Comparison of ENCODE assay signal across 20 cellular contexts in the genomic region with DNA sequence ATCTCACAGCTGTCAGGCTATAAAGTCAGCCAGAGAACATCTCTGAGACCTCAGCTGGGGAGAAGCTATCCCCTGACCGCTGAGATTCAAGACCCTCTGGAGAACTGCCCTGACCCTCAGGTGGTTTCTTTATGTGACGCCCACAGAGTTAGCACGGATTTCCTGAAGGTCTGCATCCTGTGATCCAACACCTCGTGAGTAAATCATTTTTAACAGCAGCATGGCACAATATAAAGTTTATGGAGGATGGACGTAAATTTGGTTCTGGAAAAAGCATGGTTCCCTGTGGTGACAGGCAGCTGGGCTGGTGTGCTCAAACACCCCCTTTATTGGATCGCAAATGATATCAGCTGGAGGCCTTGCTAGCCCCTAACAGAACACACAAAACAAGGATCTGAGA.
"Had no signal": no experiment of that assay in that cellular context is flagged by ENCODE, and none has a peak within 500 bp of the region (broad histone marks: within the 10 kb centered on the region; RNA-seq: fewer than 3 reads in every experiment).

No MANE protein-coding gene starts in this region.

- H3K27me3 ChIP-seq: gastrocnemius medialis, sigmoid colon had no signal

- H3K4me3 ChIP-seq: esophagus squamous epithelium, gastrocnemius medialis, sigmoid colon, smooth muscle cell had no signal

- DNase-seq: activated CD8-positive, alpha-beta memory T cell treated with anti-CD3 and anti-CD28 coated beads, Interleukin-2, amount 50 U/mL, for 4 hours; activated naive CD4-positive, alpha-beta T cell treated with Interleukin-2 at 50 U/mL for 16 hours; activated naive CD8-positive, alpha-beta T cell treated with anti-CD3 and anti-CD28 coated beads for 36 hours; activated T-cell treated with anti-CD3 and anti-CD28 coated beads, Interleukin-2, amount 50 U/mL, for 48 hours; central memory CD4-positive, alpha-beta T cell; effector memory CD8-positive, alpha-beta T cell; esophagus squamous epithelium; gastrocnemius medialis; islet precursor cell; left cardiac atrium; naive B cell; retina; sigmoid colon; stimulated activated CD4-positive, alpha-beta T cell treated with anti-CD3 and anti-CD28 coated beads, Interleukin-15, amount 100 ng/mL, for 24 hours had no signal

- H3K36me3 Mint-ChIP-seq: type B pancreatic cell had no signal

- H3K9me3 ChIP-seq: gastrocnemius medialis, sigmoid colon had no signal

- H3K27me3 Mint-ChIP-seq: activated naive CD8-positive, alpha-beta T cell treated with anti-CD3 and anti-CD28 coated beads for 36 hours; effector memory CD8-positive, alpha-beta T cell; memory B cell; stimulated activated memory B cell treated with anti-CD40 and anti-IgM and Interleukin-4, amounts not matched to agents 10 μg/mL and 1 μg/mL and 100 μg/mL, for 72 hours; type B pancreatic cell had no signal

- H3K4me2 ChIP-seq: smooth muscle cell had no signal

- H3K36me3 ChIP-seq: esophagus squamous epithelium, gastrocnemius medialis, sigmoid colon had no signal

- H3K9me3 Mint-ChIP-seq: activated naive CD8-positive, alpha-beta T cell treated with anti-CD3 and anti-CD28 coated beads for 36 hours; type B pancreatic cell had no signal

- FAIRE-seq: astrocyte had no signal

- H3K4me3 Mint-ChIP-seq: activated naive CD8-positive, alpha-beta T cell treated with anti-CD3 and anti-CD28 coated beads for 36 hours; effector memory CD8-positive, alpha-beta T cell; memory B cell; naive B cell; stimulated activated memory B cell treated with anti-CD40 and anti-IgM and Interleukin-4, amounts not matched to agents 10 μg/mL and 1 μg/mL and 100 μg/mL, for 72 hours; type B pancreatic cell had no signal

- H3K27ac ChIP-seq: esophagus squamous epithelium, gastrocnemius medialis had no signal

- H3K27ac Mint-ChIP-seq: effector memory CD8-positive, alpha-beta T cell; memory B cell; progenitor cell of endocrine pancreas; stimulated activated memory B cell treated with anti-CD40 and anti-IgM and Interleukin-4, amounts not matched to agents 10 μg/mL and 1 μg/mL and 100 μg/mL, for 72 hours; type B pancreatic cell had no signal

- ATAC-seq: effector memory CD8-positive, alpha-beta T cell; gastrocnemius medialis; left cardiac atrium; stimulated activated memory B cell treated with anti-CD40 and anti-IgM and Interleukin-4, amounts not matched to agents 10 μg/mL and 1 μg/mL and 100 μg/mL, for 72 hours had no signal

- H3K4me1 Mint-ChIP-seq: activated naive CD8-positive, alpha-beta T cell treated with anti-CD3 and anti-CD28 coated beads for 36 hours; memory B cell; naive B cell; stimulated activated memory B cell treated with anti-CD40 and anti-IgM and Interleukin-4, amounts not matched to agents 10 μg/mL and 1 μg/mL and 100 μg/mL, for 72 hours had no signal
